8 cellular contexts compared by ENCODE assay signal in the genomic region with DNA sequence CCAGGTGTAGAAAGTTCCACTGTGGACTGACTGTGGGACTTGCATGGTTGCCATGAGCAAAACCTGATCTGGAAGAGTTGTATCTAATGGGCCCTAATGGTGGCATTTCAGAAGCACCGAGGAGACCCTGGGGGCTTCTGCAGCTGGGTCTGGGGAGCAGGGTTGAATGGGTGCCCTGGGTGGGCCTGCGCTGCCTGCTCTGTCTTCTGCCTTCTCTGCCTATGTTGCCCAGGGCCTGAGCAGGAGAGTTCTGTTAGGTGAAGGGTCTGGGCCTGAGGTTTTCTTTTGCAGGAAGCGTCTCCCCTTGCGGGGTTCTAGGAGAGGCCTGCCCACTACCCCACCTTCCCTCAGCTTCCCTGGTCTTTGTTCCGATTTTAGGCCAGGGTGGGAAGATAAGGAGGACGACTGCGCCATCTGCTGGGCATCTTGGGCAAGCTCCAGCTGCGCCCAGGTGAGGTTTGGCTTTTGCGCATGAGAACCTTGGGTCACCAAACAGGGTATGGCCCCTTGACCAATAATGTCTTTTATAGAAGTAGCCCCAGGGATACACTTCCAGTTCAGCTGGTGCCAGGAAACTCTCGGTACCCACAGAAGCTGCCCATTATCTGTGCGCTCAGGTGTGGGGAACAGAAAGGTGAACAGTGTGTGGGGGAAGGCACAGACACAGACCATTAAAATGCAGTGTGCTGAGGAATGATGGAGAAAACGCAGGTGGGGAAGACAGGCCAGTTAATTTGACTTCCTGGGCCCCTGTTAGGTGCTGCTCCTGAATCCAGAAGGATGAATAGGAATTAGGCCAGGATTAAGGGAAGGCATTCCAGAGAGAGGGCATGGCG. TPM values are rescaled to one million over a fixed set of nuclear protein-coding genes. Genes with fewer than 3 reads are reported as not detected.
DNase-seq lines count a peak whose midpoint lies in the region; ATAC-seq lines count a peak whose summit lies in the region.

No MANE protein-coding gene starts in this region.

- H3K36me3 ChIP-seq in CD8-positive, alpha-beta memory T cell (ENCODE audit: insufficient read depth, low read length) = no peaks in the 10 kb centered on the region

- no peaks in the 10 kb centered on the region for H3K27me3 ChIP-seq in CD8-positive, alpha-beta memory T cell (ENCODE audit: insufficient read depth, low read length, poor library complexity, severe bottlenecking)

- POLR2A ChIA-PET in CD8-positive, alpha-beta memory T cell (lab: Charles Lee) = no interaction called here

- no peaks in the 10 kb centered on the region for H3K9me3 ChIP-seq in CD8-positive, alpha-beta memory T cell (ENCODE audit: low read length)

- H3K27me3 Mint-ChIP-seq in CD8-positive, alpha-beta memory T cell = peaks cover 9 to 24% of the 10 kb centered on the region in 2 donors

- peaks cover 3 to 11% (median 8%) of the 10 kb centered on the region in 3 donors for H3K36me3 Mint-ChIP-seq in CD8-positive, alpha-beta memory T cell

- H3K4me3 ChIP-seq in CD8-positive, alpha-beta memory T cell (ENCODE audit: low read length) = no peak overlapping the region

- peak in 4 of 5 donors; percentile 9 to 34 (median 27) for DNase-seq in CD8-positive, alpha-beta memory T cell
- DNase-seq in HuH-7 (ENCODE audit: low spot score) (peak; percentile 58), RPMI8226 (peak; percentile 51), head of caudate nucleus (peak in 35 of 42 donors; percentile 22 to 84 (median 55)), retina (peak; percentile 86)
- peak; percentile 14 for DNase-seq in activated effector memory CD4-positive, alpha-beta T cell treated with Interleukin-2 at 50 U/mL for 16 hours

- CTCF ChIA-PET in CD8-positive, alpha-beta memory T cell (lab: Charles Lee) = interaction anchor here (0.8 to 2.0 kb wide), 15 partner anchors 8 to 660 kb away, joined by 3 to 7 read pairs (median 4); a partner anchor contains a TSS

- H3K9me3 Mint-ChIP-seq in CD8-positive, alpha-beta memory T cell = no peaks in the 10 kb centered on the region

- intact Hi-C loops in head of caudate nucleus (cut with DNase I) = loop anchor here (5.0 to 10.0 kb wide), 2 partner anchors 221 to 649 kb away; a partner anchor contains a TSS

- no peak overlapping the region for H3K27ac ChIP-seq in CD8-positive, alpha-beta memory T cell (ENCODE audit: low read depth, low read length)

- no peak overlapping the region for H3K4me3 Mint-ChIP-seq in CD8-positive, alpha-beta memory T cell

- no peaks in the 10 kb centered on the region for H3K4me1 Mint-ChIP-seq in CD8-positive, alpha-beta memory T cell

- peak; percentile 85 for ATAC-seq in GM19438 (IDR thresholded peaks at IDR 0.05; ENCODE audit: low read depth, unreplicated experiment)
- ATAC-seq in GM18520 (IDR thresholded peaks at IDR 0.05; ENCODE audit: unreplicated experiment) = no peak

- H3K27ac Mint-ChIP-seq in CD8-positive, alpha-beta memory T cell = no peak overlapping the region

- no peaks in the 10 kb centered on the region for H3K4me1 ChIP-seq in CD8-positive, alpha-beta memory T cell (ENCODE audit: insufficient read depth, low read length)

RNA-seq across cellular contexts. Expression of a gene that starts 23.2 kb away (rescaled TPM):
- total RNA-seq in CD8-positive, alpha-beta memory T cell = 10 to 100 TPM; 63.6 to 71.5 TPM
- polyA plus RNA-seq in CD8-positive, alpha-beta memory T cell = 76.1 TPM

RNA-seq across cellular contexts. Expression of a gene that starts 30.1 kb away (rescaled TPM):
- total RNA-seq in CD8-positive, alpha-beta memory T cell = 10 to 100 TPM; 28.4 to 32.5 TPM
- 43.0 TPM for polyA plus RNA-seq in CD8-positive, alpha-beta memory T cell

Comparison
In these comparisons a context has a peak if more than half of its experiments do, and no peak if none do; other contexts are left out.
1. DNase-seq: peak in every context shown above with its lines; median percentile 86 in retina; 58 in HuH-7; 55 in head of caudate nucleus; 51 in RPMI8226; 27 in CD8-positive, alpha-beta memory T cell; 14 in activated effector memory CD4-positive, alpha-beta T cell treated with Interleukin-2 at 50 U/mL for 16 hours.